Comparison of ENCODE assay signal across 1 cellular context in genomic region chr18:45619826-45620201, GRCh38.
TF ChIP-seq lines count a peak whose summit lies in the region.

No MANE protein-coding gene starts in this region.

TF ChIP-seq in H1, 55 proteins besides CTCF, POLR2A, EP300 and RAD21:
- TF ChIP-seq CHD2 (IDR thresholded peaks at IDR 0.05; ENCODE audit: low read length) (no peak), TBP (IDR thresholded peaks at IDR 0.05; ENCODE audit: low read depth, low read length) (no peak), YY1 (IDR thresholded peaks at IDR 0.05; ENCODE audit: low read depth, low read length) (no peak), ASH2L (IDR thresholded peaks at IDR 0.05; ENCODE audit: low read length) (no peak), SIN3A (conservative IDR thresholded peaks at IDR 0.05 in 1 of 2, IDR thresholded peaks at IDR 0.05 in 1 of 2; ENCODE audit: low read depth in 1 of 2, low read length in 2 of 2) (no peak), BCL11A (IDR thresholded peaks at IDR 0.05; ENCODE audit: low read depth in 2 of 2, low read length in 2 of 2) (no peak), SP2 (IDR thresholded peaks at IDR 0.05; ENCODE audit: low read length) (no peak), KDM5A (IDR thresholded peaks at IDR 0.05; ENCODE audit: low read length) (no peak), POU5F1 (IDR thresholded peaks at IDR 0.05; ENCODE audit: low read depth, low read length) (no peak), KDM4A (IDR thresholded peaks at IDR 0.05; ENCODE audit: low read depth, low read length, severe bottlenecking) (no peak), PHF8 (conservative IDR thresholded peaks at IDR 0.05; ENCODE audit: low read depth, low read length) (no peak), FOSL1 (IDR thresholded peaks at IDR 0.05; ENCODE audit: insufficient read depth, low read depth, low read length) (no peak), BACH1 (IDR thresholded peaks at IDR 0.05; ENCODE audit: low read length) (no peak), CEBPB (IDR thresholded peaks at IDR 0.05; ENCODE audit: low read depth, low read length) (no peak), EZH2 (IDR thresholded peaks at IDR 0.05; ENCODE audit: low read depth, low read length, severe bottlenecking) (no peak)
- TF ChIP-seq, protein P1, sequence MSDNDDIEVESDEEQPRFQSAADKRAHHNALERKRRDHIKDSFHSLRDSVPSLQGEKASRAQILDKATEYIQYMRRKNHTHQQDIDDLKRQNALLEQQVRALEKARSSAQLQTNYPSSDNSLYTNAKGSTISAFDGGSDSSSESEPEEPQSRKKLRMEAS (IDR thresholded peaks at IDR 0.05), result no peak
- TF ChIP-seq, protein P2, sequence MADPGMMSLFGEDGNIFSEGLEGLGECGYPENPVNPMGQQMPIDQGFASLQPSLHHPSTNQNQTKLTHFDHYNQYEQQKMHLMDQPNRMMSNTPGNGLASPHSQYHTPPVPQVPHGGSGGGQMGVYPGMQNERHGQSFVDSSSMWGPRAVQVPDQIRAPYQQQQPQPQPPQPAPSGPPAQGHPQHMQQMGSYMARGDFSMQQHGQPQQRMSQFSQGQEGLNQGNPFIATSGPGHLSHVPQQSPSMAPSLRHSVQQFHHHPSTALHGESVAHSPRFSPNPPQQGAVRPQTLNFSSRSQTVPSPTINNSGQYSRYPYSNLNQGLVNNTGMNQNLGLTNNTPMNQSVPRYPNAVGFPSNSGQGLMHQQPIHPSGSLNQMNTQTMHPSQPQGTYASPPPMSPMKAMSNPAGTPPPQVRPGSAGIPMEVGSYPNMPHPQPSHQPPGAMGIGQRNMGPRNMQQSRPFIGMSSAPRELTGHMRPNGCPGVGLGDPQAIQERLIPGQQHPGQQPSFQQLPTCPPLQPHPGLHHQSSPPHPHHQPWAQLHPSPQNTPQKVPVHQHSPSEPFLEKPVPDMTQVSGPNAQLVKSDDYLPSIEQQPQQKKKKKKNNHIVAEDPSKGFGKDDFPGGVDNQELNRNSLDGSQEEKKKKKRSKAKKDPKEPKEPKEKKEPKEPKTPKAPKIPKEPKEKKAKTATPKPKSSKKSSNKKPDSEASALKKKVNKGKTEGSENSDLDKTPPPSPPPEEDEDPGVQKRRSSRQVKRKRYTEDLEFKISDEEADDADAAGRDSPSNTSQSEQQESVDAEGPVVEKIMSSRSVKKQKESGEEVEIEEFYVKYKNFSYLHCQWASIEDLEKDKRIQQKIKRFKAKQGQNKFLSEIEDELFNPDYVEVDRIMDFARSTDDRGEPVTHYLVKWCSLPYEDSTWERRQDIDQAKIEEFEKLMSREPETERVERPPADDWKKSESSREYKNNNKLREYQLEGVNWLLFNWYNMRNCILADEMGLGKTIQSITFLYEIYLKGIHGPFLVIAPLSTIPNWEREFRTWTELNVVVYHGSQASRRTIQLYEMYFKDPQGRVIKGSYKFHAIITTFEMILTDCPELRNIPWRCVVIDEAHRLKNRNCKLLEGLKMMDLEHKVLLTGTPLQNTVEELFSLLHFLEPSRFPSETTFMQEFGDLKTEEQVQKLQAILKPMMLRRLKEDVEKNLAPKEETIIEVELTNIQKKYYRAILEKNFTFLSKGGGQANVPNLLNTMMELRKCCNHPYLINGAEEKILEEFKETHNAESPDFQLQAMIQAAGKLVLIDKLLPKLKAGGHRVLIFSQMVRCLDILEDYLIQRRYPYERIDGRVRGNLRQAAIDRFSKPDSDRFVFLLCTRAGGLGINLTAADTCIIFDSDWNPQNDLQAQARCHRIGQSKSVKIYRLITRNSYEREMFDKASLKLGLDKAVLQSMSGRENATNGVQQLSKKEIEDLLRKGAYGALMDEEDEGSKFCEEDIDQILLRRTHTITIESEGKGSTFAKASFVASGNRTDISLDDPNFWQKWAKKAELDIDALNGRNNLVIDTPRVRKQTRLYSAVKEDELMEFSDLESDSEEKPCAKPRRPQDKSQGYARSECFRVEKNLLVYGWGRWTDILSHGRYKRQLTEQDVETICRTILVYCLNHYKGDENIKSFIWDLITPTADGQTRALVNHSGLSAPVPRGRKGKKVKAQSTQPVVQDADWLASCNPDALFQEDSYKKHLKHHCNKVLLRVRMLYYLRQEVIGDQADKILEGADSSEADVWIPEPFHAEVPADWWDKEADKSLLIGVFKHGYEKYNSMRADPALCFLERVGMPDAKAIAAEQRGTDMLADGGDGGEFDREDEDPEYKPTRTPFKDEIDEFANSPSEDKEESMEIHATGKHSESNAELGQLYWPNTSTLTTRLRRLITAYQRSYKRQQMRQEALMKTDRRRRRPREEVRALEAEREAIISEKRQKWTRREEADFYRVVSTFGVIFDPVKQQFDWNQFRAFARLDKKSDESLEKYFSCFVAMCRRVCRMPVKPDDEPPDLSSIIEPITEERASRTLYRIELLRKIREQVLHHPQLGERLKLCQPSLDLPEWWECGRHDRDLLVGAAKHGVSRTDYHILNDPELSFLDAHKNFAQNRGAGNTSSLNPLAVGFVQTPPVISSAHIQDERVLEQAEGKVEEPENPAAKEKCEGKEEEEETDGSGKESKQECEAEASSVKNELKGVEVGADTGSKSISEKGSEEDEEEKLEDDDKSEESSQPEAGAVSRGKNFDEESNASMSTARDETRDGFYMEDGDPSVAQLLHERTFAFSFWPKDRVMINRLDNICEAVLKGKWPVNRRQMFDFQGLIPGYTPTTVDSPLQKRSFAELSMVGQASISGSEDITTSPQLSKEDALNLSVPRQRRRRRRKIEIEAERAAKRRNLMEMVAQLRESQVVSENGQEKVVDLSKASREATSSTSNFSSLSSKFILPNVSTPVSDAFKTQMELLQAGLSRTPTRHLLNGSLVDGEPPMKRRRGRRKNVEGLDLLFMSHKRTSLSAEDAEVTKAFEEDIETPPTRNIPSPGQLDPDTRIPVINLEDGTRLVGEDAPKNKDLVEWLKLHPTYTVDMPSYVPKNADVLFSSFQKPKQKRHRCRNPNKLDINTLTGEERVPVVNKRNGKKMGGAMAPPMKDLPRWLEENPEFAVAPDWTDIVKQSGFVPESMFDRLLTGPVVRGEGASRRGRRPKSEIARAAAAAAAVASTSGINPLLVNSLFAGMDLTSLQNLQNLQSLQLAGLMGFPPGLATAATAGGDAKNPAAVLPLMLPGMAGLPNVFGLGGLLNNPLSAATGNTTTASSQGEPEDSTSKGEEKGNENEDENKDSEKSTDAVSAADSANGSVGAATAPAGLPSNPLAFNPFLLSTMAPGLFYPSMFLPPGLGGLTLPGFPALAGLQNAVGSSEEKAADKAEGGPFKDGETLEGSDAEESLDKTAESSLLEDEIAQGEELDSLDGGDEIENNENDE (IDR thresholded peaks at IDR 0.05; ENCODE audit: insufficient replicate concordance, low read length), result no peak
TF ChIP-seq in H1: peak in this region for 0.
